In genomic region chr1:45713711-45714110, GRCh38 we compare ENCODE assay signal across 8 cellular contexts.
"Had no signal": no experiment of that assay in that cellular context is flagged by ENCODE, and none has a peak within 500 bp of the region (broad histone marks: within the 10 kb centered on the region; RNA-seq: fewer than 3 reads in every experiment).

No MANE protein-coding gene starts in this region.

- H3K4me3 ChIP-seq: GM12878 had no signal

- DNase-seq: GDM1, GF-D8 had no signal

- FAIRE-seq: G401.6, GM12878, GM12891, GM12892, GM18507, GM19239 had no signal

- ATAC-seq: GM12878 had no signal
